24 cellular contexts compared by ENCODE assay signal in the genomic region with DNA sequence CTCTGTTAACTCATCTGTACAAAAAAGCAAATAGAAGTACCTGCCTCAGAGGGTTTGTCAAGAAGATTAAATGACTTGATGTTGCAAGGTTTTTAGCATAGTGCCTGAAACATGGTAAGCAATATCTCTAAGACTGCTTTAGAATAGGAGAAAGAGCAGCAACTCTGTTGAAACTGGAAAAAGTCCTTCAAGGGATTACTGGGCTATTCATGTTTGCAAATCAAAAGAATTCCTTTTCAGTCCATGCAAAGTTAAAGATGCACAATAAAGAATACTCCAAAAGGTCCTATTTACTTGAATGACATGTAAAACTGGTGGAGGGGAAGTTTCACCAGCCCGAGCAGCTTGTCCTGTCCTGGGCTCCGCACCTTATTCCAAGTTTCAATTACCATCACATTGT.
"Had no signal": no experiment of that assay in that cellular context is flagged by ENCODE, and none has a peak within 500 bp of the region (broad histone marks: within the 10 kb centered on the region; RNA-seq: fewer than 3 reads in every experiment).

No MANE protein-coding gene starts in this region.

- H3K4me3 Mint-ChIP-seq: dendritic cell treated with granulocyte-macrophage colony-stimulating factor and Interleukin-4, amounts not matched to agents 40 ng/mL and 50 ng/mL, for 4 days; effector memory CD8-positive, alpha-beta T cell; endodermal cell; mesothelial cell of epicardium had no signal

- H3K4me1 ChIP-seq: colonic mucosa, esophagus squamous epithelium, gastrocnemius medialis, heart right ventricle, left lung, lower lobe of right lung had no signal

- H3K27ac Mint-ChIP-seq: dendritic cell treated with granulocyte-macrophage colony-stimulating factor and Interleukin-4, amounts not matched to agents 40 ng/mL and 50 ng/mL, for 4 days; effector memory CD8-positive, alpha-beta T cell; endodermal cell; mesothelial cell of epicardium had no signal

- H3K4me1 Mint-ChIP-seq: endodermal cell, mesothelial cell of epicardium had no signal

- H3K9me3 Mint-ChIP-seq: dendritic cell treated with granulocyte-macrophage colony-stimulating factor and Interleukin-4, amounts not matched to agents 40 ng/mL and 50 ng/mL, for 4 days; effector memory CD8-positive, alpha-beta T cell; endodermal cell; mesothelial cell of epicardium had no signal

- H3K4me3 ChIP-seq: colonic mucosa, esophagus squamous epithelium, gastrocnemius medialis, heart right ventricle, left lung, lower lobe of right lung, mucosa of descending colon had no signal

- H3K36me3 ChIP-seq: colonic mucosa had no signal

- H3K27me3 ChIP-seq: colonic mucosa, esophagus squamous epithelium, gastrocnemius medialis, heart right ventricle, left lung had no signal

- H3K27me3 Mint-ChIP-seq: dendritic cell treated with granulocyte-macrophage colony-stimulating factor and Interleukin-4, amounts not matched to agents 40 ng/mL and 50 ng/mL, for 4 days; effector memory CD8-positive, alpha-beta T cell had no signal

- DNase-seq: colonic mucosa; cortex of kidney; effector CD8-positive, alpha-beta T cell; effector memory CD8-positive, alpha-beta T cell; endodermal cell; erythroblast; esophagus squamous epithelium; foreskin fibroblast; foreskin melanocyte; gastrocnemius medialis; glutamatergic neuron; head of caudate nucleus; heart right ventricle; hippocampal formation; left cardiac atrium; left lung; left ventricle myocardium superior; lower lobe of right lung; mesenchymal stem cell; mucosa of descending colon had no signal

- ATAC-seq: effector memory CD8-positive, alpha-beta T cell; esophagus mucosa; gastrocnemius medialis; heart right ventricle; left cardiac atrium; left lung; left ventricle myocardium superior; lower lobe of right lung; mucosa of descending colon had no signal

- H3K27ac ChIP-seq: colonic mucosa, epithelial cell of prostate, esophagus squamous epithelium, gastrocnemius medialis, heart right ventricle, left lung, lower lobe of right lung had no signal
